In the genomic region with DNA sequence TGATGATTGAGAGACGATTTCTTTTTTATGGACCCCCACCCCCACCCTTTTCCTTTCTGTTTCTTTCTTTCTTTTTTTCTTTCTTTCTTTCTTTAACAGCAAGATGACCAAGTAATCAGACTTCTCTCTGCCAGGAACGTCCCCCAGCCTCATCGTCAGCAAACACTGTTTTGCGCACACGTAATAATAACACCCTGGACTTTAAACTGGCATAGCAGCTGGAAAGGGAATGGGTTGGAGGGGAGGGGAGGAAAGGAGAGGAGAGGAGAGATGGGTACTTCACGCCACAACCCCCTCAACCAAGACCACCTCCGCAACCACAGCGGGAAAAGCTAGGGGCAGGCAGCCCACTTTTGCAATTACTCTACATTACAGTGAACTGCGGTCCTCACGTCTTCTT, we compare ENCODE assay signal across 1 cellular context.
TF ChIP-seq lines count a peak whose summit lies in the region.

No MANE protein-coding gene starts in this region.

TF ChIP-seq in H1, 55 proteins besides CTCF, POLR2A, EP300 and RAD21:
- TF ChIP-seq EZH2 (IDR thresholded peaks at IDR 0.05; ENCODE audit: low read depth, low read length, severe bottlenecking) (peak; percentile 48), KDM1A (IDR thresholded peaks at IDR 0.05; ENCODE audit: borderline replicate concordance, low read length) (no peak)
TF ChIP-seq in H1: peak in this region for 1.
